Comparison of ENCODE assay signal across 8 cellular contexts in genomic region chr17:38605230-38605851, GRCh38. TPM values are rescaled to one million over a fixed set of nuclear protein-coding genes. Genes with fewer than 3 reads are reported as not detected.
DNase-seq lines count a peak whose midpoint lies in the region; ATAC-seq and TF ChIP-seq lines count a peak whose summit lies in the region.

No MANE protein-coding gene starts in this region.

- POLR2A ChIA-PET in activated B cell treated with CpG ODN at 0.5 μM for 24 hours (lab: Charles Lee): interaction anchor here (0.6 to 0.7 kb wide), 2 partner anchors 176 to 846 kb away, joined by 3 to 4 read pairs; partner anchors contain the start of gene MED1

- H3K9me3 ChIP-seq in iPS-18a (ENCODE audit: control insufficient read depth, low read depth, low read length): no peaks in the 10 kb centered on the region
- no peaks in the 10 kb centered on the region for H3K9me3 ChIP-seq in tibial artery

- H3K4me3 ChIP-seq in iPS-18a (ENCODE audit: low read length): peak overlapping the region; percentile 47
- H3K4me3 ChIP-seq in tibial artery: peak overlapping the region; percentile 44 to 57

- CTCF ChIA-PET in activated B cell treated with CpG ODN at 0.5 μM for 24 hours (lab: Charles Lee): interaction anchor here (0.9 to 1.0 kb wide), 2 partner anchors 47 to 62 kb away, joined by 3 to 4 read pairs; no protein-coding TSS in a partner anchor

- H3K4me1 Mint-ChIP-seq in activated T-cell treated with anti-CD3 and anti-CD28 coated beads, Interleukin-2, amount 50 U/mL, for 4 hours (ENCODE audit: low read depth): peaks cover 15% of the 10 kb centered on the region
- H3K4me1 Mint-ChIP-seq in activated B cell treated with CpG ODN at 0.5 μM for 24 hours: peaks cover 15% of the 10 kb centered on the region

- no peaks in the 10 kb centered on the region for H3K9me3 Mint-ChIP-seq in activated T-cell treated with anti-CD3 and anti-CD28 coated beads, Interleukin-2, amount 50 U/mL, for 4 hours
- H3K9me3 Mint-ChIP-seq in activated B cell treated with CpG ODN at 0.5 μM for 24 hours: no peaks in the 10 kb centered on the region

- peak in 1 of 2 donors; percentile 34 for ATAC-seq in activated T-cell treated with anti-CD3 and anti-CD28 coated beads, Interleukin-2, amount 50 U/mL, for 4 hours
- ATAC-seq in activated B cell treated with CpG ODN at 0.5 μM for 24 hours (ENCODE audit: low read depth): no peak
- ATAC-seq in GM21619 (IDR thresholded peaks at IDR 0.05; ENCODE audit: unreplicated experiment): no peak
- no peak for ATAC-seq in GM21360 (IDR thresholded peaks at IDR 0.05; ENCODE audit: unreplicated experiment)

- intact Hi-C loops in activated B cell treated with CpG ODN at 0.5 μM for 24 hours (cut with micrococcal nuclease) (no loop called here), tibial artery (cut with DNase I; ENCODE audit: low total_unique reads) (no loop called here)

- H3K27me3 Mint-ChIP-seq in activated T-cell treated with anti-CD3 and anti-CD28 coated beads, Interleukin-2, amount 50 U/mL, for 4 hours (ENCODE audit: low read depth): peaks cover 61% of the 10 kb centered on the region
- peaks cover 61% of the 10 kb centered on the region for H3K27me3 Mint-ChIP-seq in activated B cell treated with CpG ODN at 0.5 μM for 24 hours

- H3K4me1 ChIP-seq in iPS-18a (ENCODE audit: control insufficient read depth, low read depth, low read length): peaks cover 49% of the 10 kb centered on the region
- H3K4me1 ChIP-seq in tibial artery: peaks cover 0 to 40% (median 23%) of the 10 kb centered on the region in 4 donors

- H3K9ac ChIP-seq in iPS-18a (ENCODE audit: low read length): peak overlapping the region; percentile 29

- H3K4me3 Mint-ChIP-seq in activated T-cell treated with anti-CD3 and anti-CD28 coated beads, Interleukin-2, amount 50 U/mL, for 4 hours: peak overlapping the region; percentile 53
- H3K4me3 Mint-ChIP-seq in activated B cell treated with CpG ODN at 0.5 μM for 24 hours: peak overlapping the region; percentile 64

- H3K27ac ChIP-seq in iPS-18a (ENCODE audit: low read length) (no peak overlapping the region), tibial artery (no peak overlapping the region)

- H3K27me3 ChIP-seq in iPS-18a (ENCODE audit: control insufficient read depth, insufficient read depth, low read length) (peaks cover 43% of the 10 kb centered on the region), tibial artery (peaks cover 0 to 97% of the 10 kb centered on the region in 2 donors)

- H3K27ac Mint-ChIP-seq in activated B cell treated with CpG ODN at 0.5 μM for 24 hours: no peak overlapping the region

- no peaks in the 10 kb centered on the region for H3K36me3 Mint-ChIP-seq in activated T-cell treated with anti-CD3 and anti-CD28 coated beads, Interleukin-2, amount 50 U/mL, for 4 hours (ENCODE audit: insufficient read depth)
- no peaks in the 10 kb centered on the region for H3K36me3 Mint-ChIP-seq in activated B cell treated with CpG ODN at 0.5 μM for 24 hours (ENCODE audit: low read depth)

- no peak for DNase-seq in activated T-cell treated with anti-CD3 and anti-CD28 coated beads, Interleukin-2, amount 50 U/mL, for 4 hours
- no peak for DNase-seq in activated T-cell treated with anti-CD3 and anti-CD28 coated beads, Interleukin-2, amount 50 U/mL, for 1 hour
- DNase-seq in activated B cell treated with CpG ODN at 0.5 μM for 24 hours: no peak
- DNase-seq in tibial artery: no peak
- DNase-seq in NCI-H524 (lab: John Stamatoyannopoulos, UW): no peak

- H3K36me3 ChIP-seq in iPS-18a (ENCODE audit: control insufficient read depth, low read depth, low read length) (no peaks in the 10 kb centered on the region), tibial artery (no peaks in the 10 kb centered on the region)

- no peak for TF ChIP-seq CTCF in activated B cell treated with CpG ODN at 0.5 μM for 24 hours (IDR thresholded peaks at IDR 0.05)
- TF ChIP-seq CTCF in tibial artery (IDR thresholded peaks at IDR 0.05): no peak

RNA-seq across cellular contexts. Expression of gene SRCIN1, which starts 0.4 kb away (rescaled TPM):
- total RNA-seq in activated T-cell treated with anti-CD3 and anti-CD28 coated beads, Interleukin-2, amount 50 U/mL, for 4 hours: under 1 TPM in 2 of 3 donors, not detected in 1; 0.16 to 0.49 TPM
- total RNA-seq in activated B cell treated with CpG ODN at 0.5 μM for 24 hours: 0.24 and 0.35 TPM in 2 replicates
